Comparison of ENCODE assay signal across 8 cellular contexts in genomic region chr16:67841816-67842508, GRCh38. TPM values are rescaled to one million over a fixed set of nuclear protein-coding genes. Genes with fewer than 3 reads are reported as not detected.
DNase-seq lines count a peak whose midpoint lies in the region; ATAC-seq, FAIRE-seq and TF ChIP-seq lines count a peak whose summit lies in the region.

TSS of gene THAP11 (plus strand) at chr16:67842320. CDS start at chr16:67842555, 235 bp downstream.

- H3K27ac ChIP-seq in angular gyrus (ENCODE audit: low read depth, low read length) (peak within 1 kb of the TSS; percentile 100), right atrium auricular region (peak within 1 kb of the TSS; percentile 99 to 100)

- TF ChIP-seq CTCF in right atrium auricular region (IDR thresholded peaks at IDR 0.05) = peak; percentile 80 to 94

- no peak for FAIRE-seq in urothelium cell line (lab: Jason Lieb, UNC)

- H3K36me3 ChIP-seq in right atrium auricular region = no peaks in the 10 kb centered on the region

- H3K27me3 ChIP-seq in right atrium auricular region = no peaks in the 10 kb centered on the region

- H3K4me1 ChIP-seq in right atrium auricular region = peaks cover 0 to 43% of the 10 kb centered on the region in 2 donors

- ATAC-seq in GM18498 (IDR thresholded peaks at IDR 0.05; ENCODE audit: unreplicated experiment) (peak; percentile 44), HG02943 (IDR thresholded peaks at IDR 0.05; ENCODE audit: low read depth, unreplicated experiment) (peak; percentile 51)

- no peaks in the 10 kb centered on the region for H3K9me3 ChIP-seq in right atrium auricular region

- H3K4me3 ChIP-seq in right atrium auricular region = peak within 1 kb of the TSS; percentile 77 to 99

- DNase-seq in NCI-H187 (lab: John Stamatoyannopoulos, UW) (peak; percentile 69 to 73), T-helper 2 cell (peak; percentile 82 to 95 (median 90)), right atrium auricular region (ENCODE audit: low spot score) (peak; percentile 97), pulmonary artery endothelial cell (ENCODE audit: low read depth, low spot score) (peak; percentile 77), urothelium cell line (ENCODE audit: low spot score) (peak; percentile 94)

RNA-seq across cellular contexts. Expression of gene THAP11, which starts in this region (rescaled TPM):
- total RNA-seq in right atrium auricular region = 10 to 100 TPM; 42.5 to 59.4 TPM
- total RNA-seq in pulmonary artery endothelial cell = 34.2 and 56.6 TPM in 2 replicates

Comparison
In these comparisons a context has a peak if more than half of its experiments do, and no peak if none do; other contexts are left out.
1. Peak in every context shown above with its lines: DNase-seq, ATAC-seq, H3K4me3 ChIP-seq and H3K27ac ChIP-seq.